8 cellular contexts compared by ENCODE assay signal in the genomic region with DNA sequence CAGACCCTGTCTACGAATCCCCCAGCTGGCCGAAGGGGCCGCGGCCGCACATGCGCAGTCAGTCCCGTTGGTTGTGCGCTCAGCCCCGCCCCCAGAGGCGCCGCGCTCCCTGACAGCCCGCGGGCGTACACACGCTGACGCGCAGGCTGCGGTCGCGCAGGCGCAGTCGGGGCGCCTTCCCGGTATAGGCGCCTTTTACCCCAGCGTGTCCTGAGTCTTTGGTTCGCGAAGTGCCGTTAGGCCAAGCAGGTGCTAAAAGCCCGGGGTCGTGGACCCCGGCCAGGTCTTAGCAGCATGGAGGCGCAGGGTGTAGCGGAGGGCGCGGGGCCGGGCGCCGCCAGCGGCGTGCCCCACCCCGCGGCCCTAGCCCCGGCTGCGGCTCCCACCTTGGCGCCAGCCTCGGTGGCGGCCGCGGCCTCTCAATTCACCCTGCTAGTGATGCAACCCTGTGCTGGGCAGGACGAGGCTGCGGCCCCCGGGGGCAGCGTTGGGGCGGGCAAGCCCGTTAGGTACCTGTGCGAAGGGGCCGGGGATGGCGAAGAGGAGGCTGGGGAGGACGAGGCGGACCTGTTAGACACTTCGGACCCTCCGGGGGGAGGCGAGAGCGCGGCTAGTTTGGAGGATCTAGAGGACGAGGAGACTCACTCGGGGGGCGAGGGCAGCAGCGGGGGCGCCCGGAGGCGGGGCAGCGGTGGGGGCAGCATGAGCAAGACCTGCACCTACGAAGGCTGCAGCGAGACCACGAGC. TPM values are rescaled to one million over a fixed set of nuclear protein-coding genes. Genes with fewer than 3 reads are reported as not detected.
DNase-seq lines count a peak whose midpoint lies in the region; ATAC-seq and TF ChIP-seq lines count a peak whose summit lies in the region.

A gene with protein sequence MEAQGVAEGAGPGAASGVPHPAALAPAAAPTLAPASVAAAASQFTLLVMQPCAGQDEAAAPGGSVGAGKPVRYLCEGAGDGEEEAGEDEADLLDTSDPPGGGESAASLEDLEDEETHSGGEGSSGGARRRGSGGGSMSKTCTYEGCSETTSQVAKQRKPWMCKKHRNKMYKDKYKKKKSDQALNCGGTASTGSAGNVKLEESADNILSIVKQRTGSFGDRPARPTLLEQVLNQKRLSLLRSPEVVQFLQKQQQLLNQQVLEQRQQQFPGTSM (plus strand): TSS at position 159 of the 747 bp plus-strand sequence. CDS start 136 bp downstream, at position 295.

- peaks cover 29% of the 10 kb centered on the region for H3K36me3 Mint-ChIP-seq in activated T-helper 17 cell treated with anti-CD3 and anti-CD28 coated beads, Interleukin-2, amount 50 U/mL, for 72 hours (ENCODE audit: low read depth)
- no peaks in the 10 kb centered on the region for H3K36me3 Mint-ChIP-seq in nephron progenitor cell (ENCODE audit: low read depth)
- no peaks in the 10 kb centered on the region for H3K36me3 Mint-ChIP-seq in stimulated activated naive CD8-positive, alpha-beta T cell treated with anti-CD3 and anti-CD28 coated beads, Interleukin-15, Interleukin-2, amounts not matched to agents 100 ng/mL and 50 ng/mL, for 24 hours (ENCODE audit: low read depth)

- H3K4me1 ChIP-seq in KMS-11 (ENCODE audit: low read depth, poor library complexity, severe bottlenecking), result peaks cover 21% of the 10 kb centered on the region

- H3K4me3 ChIP-seq in KMS-11 (IDR thresholded peaks at IDR 0.05; ENCODE audit: insufficient read depth, low read depth, low read length) (no peak within 1 kb of the TSS), fibroblast of pulmonary artery (replicated peaks; ENCODE audit: low read depth, low read length) (peak within 1 kb of the TSS; percentile 74)

- H3K36me3 ChIP-seq in KMS-11 (ENCODE audit: insufficient read depth), result no peaks in the 10 kb centered on the region

- CTCF ChIA-PET in RWPE1 (lab: Yijun Ruan, JAX), result interaction anchor here (0.5 to 0.7 kb wide), 2 partner anchors 83 to 811 kb away, joined by 3 read pairs; no protein-coding TSS in a partner anchor

- H3K27ac Mint-ChIP-seq in activated T-helper 17 cell treated with anti-CD3 and anti-CD28 coated beads, Interleukin-2, amount 50 U/mL, for 72 hours, result peak within 1 kb of the TSS; percentile 95
- peak within 1 kb of the TSS; percentile 17 for H3K27ac Mint-ChIP-seq in nephron progenitor cell
- H3K27ac Mint-ChIP-seq in stimulated activated naive CD8-positive, alpha-beta T cell treated with anti-CD3 and anti-CD28 coated beads, Interleukin-15, Interleukin-2, amounts not matched to agents 100 ng/mL and 50 ng/mL, for 24 hours, result peak within 1 kb of the TSS; percentile 92

- no peaks in the 10 kb centered on the region for H3K27me3 ChIP-seq in KMS-11 (ENCODE audit: insufficient read depth, low read depth)

- H4K20me1 ChIP-seq in KMS-11 (ENCODE audit: insufficient read depth), result no peaks in the 10 kb centered on the region

- peaks cover 18% of the 10 kb centered on the region; the same call in 1 of the 2 replicates for H3K79me2 ChIP-seq in KMS-11 (ENCODE audit: insufficient read depth, low read depth)

- peaks cover 16% of the 10 kb centered on the region for H3K4me1 Mint-ChIP-seq in activated T-helper 17 cell treated with anti-CD3 and anti-CD28 coated beads, Interleukin-2, amount 50 U/mL, for 72 hours
- peaks cover 39% of the 10 kb centered on the region for H3K4me1 Mint-ChIP-seq in nephron progenitor cell
- peaks cover 53% of the 10 kb centered on the region for H3K4me1 Mint-ChIP-seq in stimulated activated naive CD8-positive, alpha-beta T cell treated with anti-CD3 and anti-CD28 coated beads, Interleukin-15, Interleukin-2, amounts not matched to agents 100 ng/mL and 50 ng/mL, for 24 hours (ENCODE audit: low read depth)

- H3K27me3 Mint-ChIP-seq in activated T-helper 17 cell treated with anti-CD3 and anti-CD28 coated beads, Interleukin-2, amount 50 U/mL, for 72 hours, result peaks cover 2% of the 10 kb centered on the region
- H3K27me3 Mint-ChIP-seq in nephron progenitor cell (ENCODE audit: low read depth, poor library complexity), result peaks cover 4% of the 10 kb centered on the region
- peaks cover 10% of the 10 kb centered on the region for H3K27me3 Mint-ChIP-seq in stimulated activated naive CD8-positive, alpha-beta T cell treated with anti-CD3 and anti-CD28 coated beads, Interleukin-15, Interleukin-2, amounts not matched to agents 100 ng/mL and 50 ng/mL, for 24 hours

- peak within 1 kb of the TSS; percentile 91 for H3K4me3 Mint-ChIP-seq in activated T-helper 17 cell treated with anti-CD3 and anti-CD28 coated beads, Interleukin-2, amount 50 U/mL, for 72 hours
- peak within 1 kb of the TSS; percentile 92 for H3K4me3 Mint-ChIP-seq in nephron progenitor cell
- peak within 1 kb of the TSS; percentile 95 for H3K4me3 Mint-ChIP-seq in stimulated activated naive CD8-positive, alpha-beta T cell treated with anti-CD3 and anti-CD28 coated beads, Interleukin-15, Interleukin-2, amounts not matched to agents 100 ng/mL and 50 ng/mL, for 24 hours

- ATAC-seq in GM21737 (IDR thresholded peaks at IDR 0.05; ENCODE audit: unreplicated experiment), result peak; percentile 86
- ATAC-seq in activated T-helper 17 cell treated with anti-CD3 and anti-CD28 coated beads, Interleukin-2, amount 50 U/mL, for 72 hours (replicated peaks), result peak; percentile 85

- H2AFZ ChIP-seq in KMS-11 (ENCODE audit: low read depth), result peak within 1 kb of the TSS; percentile 86

- H3K9ac ChIP-seq in KMS-11, result peak within 1 kb of the TSS; percentile 79; the same call in 1 of the 2 replicates

- POLR2A ChIA-PET in RWPE1 (lab: Yijun Ruan, JAX; ENCODE audit: low non-redundant PET), result no interaction called here

- no peaks in the 10 kb centered on the region for H3K9me3 Mint-ChIP-seq in activated T-helper 17 cell treated with anti-CD3 and anti-CD28 coated beads, Interleukin-2, amount 50 U/mL, for 72 hours
- no peaks in the 10 kb centered on the region for H3K9me3 Mint-ChIP-seq in nephron progenitor cell
- no peaks in the 10 kb centered on the region for H3K9me3 Mint-ChIP-seq in stimulated activated naive CD8-positive, alpha-beta T cell treated with anti-CD3 and anti-CD28 coated beads, Interleukin-15, Interleukin-2, amounts not matched to agents 100 ng/mL and 50 ng/mL, for 24 hours

- peak within 1 kb of the TSS; percentile 88 for H3K4me2 ChIP-seq in KMS-11

- TF ChIP-seq CTCF in KMS-11 (conservative IDR thresholded peaks at IDR 0.05; ENCODE audit: low read depth, low read length), result no peak
- TF ChIP-seq CTCF in RWPE1 (conservative IDR thresholded peaks at IDR 0.05; ENCODE audit: low read depth), result no peak
- no peak for TF ChIP-seq CTCF in fibroblast of pulmonary artery (IDR thresholded peaks at IDR 0.05; ENCODE audit: low read length, missing control alignments)
- TF ChIP-seq CTCF in nephron progenitor cell (IDR thresholded peaks at IDR 0.05), result no peak

- H3K27ac ChIP-seq in KMS-11 (peak within 1 kb of the TSS; percentile 56), RWPE1 (peak within 1 kb of the TSS; percentile 68)

- DNase-seq in Daoy (ENCODE audit: low read depth) (peak; percentile 89), RWPE1 (ENCODE audit: low spot score) (peak; percentile 91), fibroblast of pulmonary artery (ENCODE audit: low read depth) (peak; percentile 90), nephron progenitor cell (peak; percentile 97)

RNA-seq across cellular contexts. Expression of the gene that starts here (rescaled TPM):
- 0.30 and 0.74 TPM in 2 replicates for total RNA-seq in Daoy (2014; rRNA removed; shearing (Covaris generic))
- 10 to 100 TPM; 13.9 to 15.3 TPM for total RNA-seq in activated T-helper 17 cell treated with anti-CD3 and anti-CD28 coated beads, Interleukin-2, amount 50 U/mL, for 72 hours

Comparison
In these comparisons a context has a peak if more than half of its experiments do, and no peak if none do; other contexts are left out.
1. Peak in DNase-seq in Daoy; RNA of the gene not detected or under 1 TPM.
2. H3K27ac Mint-ChIP-seq: peak in every context shown above with its lines; median percentile 95 in activated T-helper 17 cell treated with anti-CD3 and anti-CD28 coated beads, Interleukin-2, amount 50 U/mL, for 72 hours; 92 in stimulated activated naive CD8-positive, alpha-beta T cell treated with anti-CD3 and anti-CD28 coated beads, Interleukin-15, Interleukin-2, amounts not matched to agents 100 ng/mL and 50 ng/mL, for 24 hours; 17 in nephron progenitor cell.